Comparison of ENCODE assay signal across 1 cellular context in the genomic region with DNA sequence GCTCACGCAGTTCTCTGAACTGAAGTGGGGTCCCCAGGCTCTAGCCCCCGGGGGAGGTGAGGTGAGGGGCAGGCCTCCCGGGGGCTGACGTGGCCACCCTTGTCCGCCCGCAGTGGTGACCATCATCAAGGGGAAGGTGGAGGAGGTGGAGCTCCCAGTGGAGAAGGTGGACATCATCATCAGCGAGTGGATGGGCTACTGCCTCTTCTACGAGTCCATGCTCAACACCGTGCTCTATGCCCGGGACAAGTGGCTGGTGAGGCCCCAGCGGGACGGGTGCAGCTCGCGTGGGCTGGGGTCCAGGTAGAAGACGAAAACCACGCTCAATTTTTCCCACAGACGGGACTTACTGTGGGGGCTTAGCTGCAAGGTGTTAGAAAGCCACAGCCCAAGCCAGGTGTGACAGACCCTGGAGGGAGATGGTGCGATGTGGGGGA.
TF ChIP-seq lines count a peak whose summit lies in the region.

No MANE protein-coding gene starts in this region.

TF ChIP-seq in H1, 55 proteins besides CTCF, POLR2A, EP300 and RAD21:
- TF ChIP-seq RFX5 (IDR thresholded peaks at IDR 0.05; ENCODE audit: borderline replicate concordance, low read depth, low read length) (no peak), MAFK (IDR thresholded peaks at IDR 0.05; ENCODE audit: low read depth, low read length) (no peak), ZNF274 (IDR thresholded peaks at IDR 0.05; ENCODE audit: borderline replicate concordance, extremely low read depth, low read length) (no peak), EGR1 (IDR thresholded peaks at IDR 0.05; ENCODE audit: borderline replicate concordance, low read depth, low read length) (no peak), SIX5 (IDR thresholded peaks at IDR 0.05; ENCODE audit: low read depth, low read length) (no peak), GABPA (IDR thresholded peaks at IDR 0.05; ENCODE audit: borderline replicate concordance, insufficient read depth, low read length) (no peak), KDM5A (IDR thresholded peaks at IDR 0.05; ENCODE audit: low read length) (no peak), CHD1 (IDR thresholded peaks at IDR 0.05; ENCODE audit: low read depth, low read length) (no peak), GTF2F1 (IDR thresholded peaks at IDR 0.05; ENCODE audit: borderline replicate concordance, low read depth, low read length) (no peak), SRF (IDR thresholded peaks at IDR 0.05; ENCODE audit: low read depth, low read length) (no peak), EZH2 (IDR thresholded peaks at IDR 0.05; ENCODE audit: low read depth, low read length, severe bottlenecking) (no peak), ASH2L (IDR thresholded peaks at IDR 0.05; ENCODE audit: low read length) (no peak), BRCA1 (IDR thresholded peaks at IDR 0.05; ENCODE audit: low read depth, low read length) (no peak), RXRA (IDR thresholded peaks at IDR 0.05; ENCODE audit: insufficient read depth, low read depth, low read length) (no peak), TCF12 (IDR thresholded peaks at IDR 0.05; ENCODE audit: low read depth, low read length) (no peak), JUN (IDR thresholded peaks at IDR 0.05; ENCODE audit: low read depth, low read length) (no peak), SIRT6 (IDR thresholded peaks at IDR 0.05; ENCODE audit: low read length) (no peak)
- TF ChIP-seq, protein P1, sequence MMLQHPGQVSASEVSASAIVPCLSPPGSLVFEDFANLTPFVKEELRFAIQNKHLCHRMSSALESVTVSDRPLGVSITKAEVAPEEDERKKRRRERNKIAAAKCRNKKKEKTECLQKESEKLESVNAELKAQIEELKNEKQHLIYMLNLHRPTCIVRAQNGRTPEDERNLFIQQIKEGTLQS (IDR thresholded peaks at IDR 0.05; ENCODE audit: insufficient read depth, low read depth, low read length): no peak
